ENCODE assay signal across 15 cellular contexts in genomic region chr7:152173372-152174070, GRCh38.
"Had no signal": no experiment of that assay in that cellular context is flagged by ENCODE, and none has a peak within 500 bp of the region (broad histone marks: within the 10 kb centered on the region; RNA-seq: fewer than 3 reads in every experiment).

No MANE protein-coding gene starts in this region.

- H3K4me3 ChIP-seq: cardiac muscle cell, gastroesophageal sphincter, suprapubic skin, upper lobe of right lung had no signal

- H3K27ac ChIP-seq: cardiac muscle cell, gastroesophageal sphincter, suprapubic skin, upper lobe of right lung had no signal

- H3K4me1 Mint-ChIP-seq: nephron progenitor cell had no signal

- H3K4me1 ChIP-seq: gastroesophageal sphincter, suprapubic skin, upper lobe of right lung had no signal

- H3K9me3 Mint-ChIP-seq: activated naive CD8-positive, alpha-beta T cell treated with anti-CD3 and anti-CD28 coated beads, Interleukin-2, amount 50 U/mL, for 24 hours; nephron progenitor cell; T-helper 2 cell treated with Interferon-gamma antibody and Interleukin-4, amounts not matched to agents 5 μg/mL and 100 μg/mL, for 36 hours had no signal

- H3K27me3 ChIP-seq: cardiac muscle cell, gastroesophageal sphincter, suprapubic skin, upper lobe of right lung had no signal

- H3K9me3 ChIP-seq: gastroesophageal sphincter, suprapubic skin, upper lobe of right lung had no signal

- DNase-seq: activated CD4-positive, alpha-beta T cell treated with anti-CD3 and anti-CD28 coated beads, Interleukin-2, amount 50 U/mL, for 4 hours; activated naive CD4-positive, alpha-beta T cell; activated naive CD8-positive, alpha-beta T cell treated with anti-CD3 and anti-CD28 coated beads, Interleukin-2, amount 50 U/mL, for 24 hours; cortex of kidney; effector CD8-positive, alpha-beta T cell; mesendoderm; nephron progenitor cell; stimulated activated CD4-positive, alpha-beta T cell treated with anti-CD3 and anti-CD28 coated beads, Interleukin-2, amount 100 ng/mL, for 48 hours; stimulated activated naive CD8-positive, alpha-beta T cell treated with anti-CD3 and anti-CD28 coated beads, Interleukin-15, Interleukin-2, amounts not matched to agents 100 U/mL and 50 U/mL, for 24 hours; upper lobe of right lung had no signal

- H3K4me3 Mint-ChIP-seq: activated naive CD8-positive, alpha-beta T cell treated with anti-CD3 and anti-CD28 coated beads, Interleukin-2, amount 50 U/mL, for 24 hours; nephron progenitor cell; T-helper 2 cell treated with Interferon-gamma antibody and Interleukin-4, amounts not matched to agents 5 μg/mL and 100 μg/mL, for 36 hours had no signal

- H3K27me3 Mint-ChIP-seq: activated naive CD8-positive, alpha-beta T cell treated with anti-CD3 and anti-CD28 coated beads, Interleukin-2, amount 50 U/mL, for 24 hours had no signal

- ATAC-seq: activated CD4-positive, CD25-positive, alpha-beta regulatory T cell treated with anti-CD3 and anti-CD28 coated beads, Interleukin-2, amount 50 U/mL, for 24 hours; activated naive CD8-positive, alpha-beta T cell treated with anti-CD3 and anti-CD28 coated beads, Interleukin-2, amount 50 U/mL, for 24 hours; gastroesophageal sphincter; stimulated activated naive CD8-positive, alpha-beta T cell treated with anti-CD3 and anti-CD28 coated beads, Interleukin-15, Interleukin-2, amounts not matched to agents 100 U/mL and 50 U/mL, for 24 hours; upper lobe of right lung had no signal

- H3K27ac Mint-ChIP-seq: activated naive CD8-positive, alpha-beta T cell treated with anti-CD3 and anti-CD28 coated beads, Interleukin-2, amount 50 U/mL, for 24 hours; nephron progenitor cell; T-helper 2 cell treated with Interferon-gamma antibody and Interleukin-4, amounts not matched to agents 5 μg/mL and 100 μg/mL, for 36 hours had no signal
